ENCODE assay signal across 9 cellular contexts in genomic region chr6:30067460-30068139, GRCh38. TPM values are rescaled to one million over a fixed set of nuclear protein-coding genes. Genes with fewer than 3 reads are reported as not detected.
DNase-seq lines count a peak whose midpoint lies in the region; ATAC-seq and TF ChIP-seq lines count a peak whose summit lies in the region.
"Had no signal": no experiment of that assay in that cellular context is flagged by ENCODE, and none has a peak within 500 bp of the region (broad histone marks: within the 10 kb centered on the region; RNA-seq: fewer than 3 reads in every experiment).

No MANE protein-coding gene starts in this region.

- no peaks in the 10 kb centered on the region for H3K9me3 Mint-ChIP-seq in chondrocyte (ENCODE audit: low read depth)

- DNase-seq in AG09309 (ENCODE audit: low read depth): no peak
- DNase-seq in Jurkat, Clone E6-1 (ENCODE audit: low read depth, low spot score): no peak
- DNase-seq in chondrocyte (ENCODE audit: low spot score): no peak
- DNase-seq in SW480 (ENCODE audit: low spot score): no peak
- DNase-seq in activated gamma-delta T cell (lab: John Stamatoyannopoulos, UW): no peak

- H3K9me3 ChIP-seq in mucosa of stomach (ENCODE audit: control insufficient read depth, low read length): no peaks in the 10 kb centered on the region

- no peaks in the 10 kb centered on the region for H3K27me3 ChIP-seq in mucosa of stomach (ENCODE audit: control insufficient read depth, insufficient read depth, low read length)

- no peaks in the 10 kb centered on the region for H3K36me3 ChIP-seq in mucosa of stomach (ENCODE audit: control insufficient read depth, insufficient read depth, low read length)

- peak overlapping the region; percentile 100 for H3K27ac Mint-ChIP-seq in chondrocyte (ENCODE audit: unreplicated experiment)

- H3K4me1 ChIP-seq in mucosa of stomach (ENCODE audit: control insufficient read depth, insufficient read depth, low read length): peaks cover 22% of the 10 kb centered on the region

- H3K9ac ChIP-seq in mucosa of stomach (ENCODE audit: low read length): peak overlapping the region; percentile 78

- H3K4me3 ChIP-seq in AG09309 (ENCODE audit: control insufficient read depth, low read depth, low read length): peak overlapping the region; percentile 85
- H3K4me3 ChIP-seq in Jurkat, Clone E6-1 (ENCODE audit: low read length): peak overlapping the region; percentile 75
- peak overlapping the region; percentile 89 for H3K4me3 ChIP-seq in mucosa of stomach (ENCODE audit: low read length)

- peaks cover 29% of the 10 kb centered on the region for H3K27me3 Mint-ChIP-seq in chondrocyte (ENCODE audit: low read depth)

- H3K4me1 Mint-ChIP-seq in chondrocyte (ENCODE audit: low read depth): peaks cover 40% of the 10 kb centered on the region

- H3K4me3 Mint-ChIP-seq in chondrocyte (ENCODE audit: unreplicated experiment): peak overlapping the region; percentile 100

- H3K36me3 Mint-ChIP-seq in chondrocyte (ENCODE audit: low read depth): peaks cover 34% of the 10 kb centered on the region

- no peak for ATAC-seq in GM18861 (IDR thresholded peaks at IDR 0.05; ENCODE audit: unreplicated experiment)
- no peak for ATAC-seq in HG02870 (IDR thresholded peaks at IDR 0.05; ENCODE audit: unreplicated experiment)

- TF ChIP-seq CTCF in AG09309 (IDR thresholded peaks at IDR 0.05; ENCODE audit: control insufficient read depth, insufficient read depth, low read depth, low read length, missing control alignments): no peak
- TF ChIP-seq CTCF in chondrocyte (IDR thresholded peaks at IDR 0.05): no peak

RNA-seq across cellular contexts. Expression of gene PPP1R11, which starts 0.6 kb away (rescaled TPM):
- 80.7 TPM for polyA plus RNA-seq in Jurkat, Clone E6-1 (2012; ENCODE audit: insufficient read depth, insufficient read length)
- total RNA-seq in chondrocyte: 45.0 to 49.7 TPM (median 47.1 TPM) in 3 replicates

RNA-seq across cellular contexts. Expression of gene POLR1H, which starts 6.5 kb away (rescaled TPM):
- 155 TPM for polyA plus RNA-seq in Jurkat, Clone E6-1 (2012; ENCODE audit: insufficient read depth, insufficient read length)
- 15.2 to 18.2 TPM (median 15.5 TPM) in 3 replicates for total RNA-seq in chondrocyte

RNA-seq across cellular contexts. Expression of gene RNF39, which starts 8.0 kb away (rescaled TPM):
- 2.4 TPM for polyA plus RNA-seq in Jurkat, Clone E6-1 (2012; ENCODE audit: insufficient read depth, insufficient read length)
- total RNA-seq in chondrocyte: not detected in 3 replicates
- total RNA-seq: lung microvascular endothelial cell had no signal

RNA-seq across cellular contexts. Expression of gene TRIM31, which starts 45.3 kb away (rescaled TPM):
- polyA plus RNA-seq in Jurkat, Clone E6-1 (2012; ENCODE audit: insufficient read depth, insufficient read length): not detected
- not detected in 3 replicates for total RNA-seq in chondrocyte
- total RNA-seq: lung microvascular endothelial cell had no signal
